In the genomic region with DNA sequence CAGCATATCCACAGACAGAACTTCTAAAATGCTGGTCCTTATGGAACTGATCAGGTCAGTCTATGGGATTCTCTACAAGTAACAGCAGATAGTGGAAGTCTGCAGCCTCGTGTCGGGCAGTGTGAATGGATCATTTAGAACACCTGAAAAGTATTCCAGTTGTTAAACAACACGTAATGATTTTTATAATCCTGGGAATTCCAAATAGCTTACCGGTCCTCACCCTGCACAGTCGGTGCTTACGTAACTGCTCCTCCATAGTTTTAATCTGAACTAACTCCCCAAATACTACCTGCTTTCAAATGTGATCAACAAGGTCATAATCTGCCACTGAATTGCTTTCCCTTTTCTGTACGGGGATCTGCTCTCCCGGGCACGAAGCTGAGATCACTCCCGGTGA, we compare ENCODE assay signal across 30 cellular contexts.
"Had no signal": no experiment of that assay in that cellular context is flagged by ENCODE, and none has a peak within 500 bp of the region (broad histone marks: within the 10 kb centered on the region; RNA-seq: fewer than 3 reads in every experiment).

No MANE protein-coding gene starts in this region.

- ATAC-seq: activated naive CD4-positive, alpha-beta T cell treated with anti-CD3 and anti-CD28 coated beads, Interleukin-2, amount 50 U/mL, for 72 hours; activated T-cell treated with anti-CD3 and anti-CD28 coated beads, Interleukin-2, amount 50 U/mL, for 72 hours; effector memory CD8-positive, alpha-beta T cell; gastrocnemius medialis; mucosa of descending colon; stimulated activated effector memory CD8-positive, alpha-beta T cell treated with anti-CD3 and anti-CD28 coated beads, Interleukin-12 subunit alpha, Interleukin-12 subunit beta, amount 100 ng/mL, for 72 hours; stimulated activated naive CD8-positive, alpha-beta T cell treated with anti-CD3 and anti-CD28 coated beads, Interleukin-15, amount 100 ng/mL, for 72 hours; upper lobe of right lung had no signal

- H3K27me3 ChIP-seq: colonic mucosa, dorsolateral prefrontal cortex, gastrocnemius medialis, ovary, sigmoid colon, upper lobe of right lung had no signal

- H3K9me3 ChIP-seq: colonic mucosa, gastrocnemius medialis, mucosa of descending colon, ovary, prostate gland, sigmoid colon, upper lobe of right lung had no signal

- H3K36me3 ChIP-seq: colonic mucosa, gastrocnemius medialis, left ventricle myocardium inferior, ovary, prostate gland, sigmoid colon, upper lobe of right lung had no signal

- H3K4me3 ChIP-seq: colonic mucosa, dorsolateral prefrontal cortex, gastrocnemius medialis, left ventricle myocardium inferior, lung, mucosa of descending colon, ovary, prostate gland, sigmoid colon, upper lobe of right lung had no signal

- H3K9me3 Mint-ChIP-seq: activated T-cell treated with anti-CD3 and anti-CD28 coated beads, Interleukin-2, amount 50 U/mL, for 72 hours; effector memory CD8-positive, alpha-beta T cell; stimulated activated effector memory CD8-positive, alpha-beta T cell treated with anti-CD3 and anti-CD28 coated beads, Interleukin-12 subunit alpha, Interleukin-12 subunit beta, amount 100 ng/mL, for 72 hours; T-helper 1 cell treated with Interleukin-12 subunit alpha and Interleukin-12 subunit beta and Interleukin-4 antibody, amounts not matched to agents 30 μg/mL and 1 μg/mL, for 36 hours had no signal

- H3K4me3 Mint-ChIP-seq: activated T-cell treated with anti-CD3 and anti-CD28 coated beads, Interleukin-2, amount 50 U/mL, for 72 hours; effector memory CD8-positive, alpha-beta T cell; stimulated activated effector memory CD8-positive, alpha-beta T cell treated with anti-CD3 and anti-CD28 coated beads, Interleukin-12 subunit alpha, Interleukin-12 subunit beta, amount 100 ng/mL, for 72 hours; stimulated activated naive CD8-positive, alpha-beta T cell treated with anti-CD3 and anti-CD28 coated beads, Interleukin-15, amount 100 ng/mL, for 72 hours; T-helper 1 cell treated with Interleukin-12 subunit alpha and Interleukin-12 subunit beta and Interleukin-4 antibody, amounts not matched to agents 30 μg/mL and 1 μg/mL, for 36 hours had no signal

- H3K27ac ChIP-seq: colonic mucosa, gastrocnemius medialis, left ventricle myocardium inferior, ovary, prostate gland, sigmoid colon, upper lobe of right lung, VCaP had no signal

- DNase-seq: activated CD4-positive, alpha-beta T cell treated with anti-CD3 and anti-CD28 coated beads, Interleukin-2, amount 50 U/mL, for 4 hours; activated CD4-positive, CD25-positive, alpha-beta regulatory T cell treated with anti-CD3 and anti-CD28 coated beads, Interleukin-2, amount 50 U/mL, for 72 hours; activated naive CD4-positive, alpha-beta T cell; activated T-cell treated with anti-CD3 and anti-CD28 coated beads, Interleukin-2, amount 50 U/mL, for 72 hours; cerebellar nuclear complex; colonic mucosa; dorsolateral prefrontal cortex; effector memory CD8-positive, alpha-beta T cell; erythroblast; gastrocnemius medialis; glutamatergic neuron; left ventricle myocardium inferior; mesendoderm; mucosa of descending colon; ovary; retina; sigmoid colon; small intestine; stimulated activated CD4-positive, alpha-beta T cell treated with anti-CD3 and anti-CD28 coated beads, Interleukin-4, amount 100 ng/mL, for 24 hours; stimulated activated naive CD8-positive, alpha-beta T cell treated with anti-CD3 and anti-CD28 coated beads, Interleukin-15, amount 100 ng/mL, for 72 hours; substantia nigra; SW 1271; T-helper 9 cell; upper lobe of right lung had no signal

- H3K27ac Mint-ChIP-seq: activated naive CD4-positive, alpha-beta T cell treated with anti-CD3 and anti-CD28 coated beads, Interleukin-2, amount 50 U/mL, for 72 hours; activated T-cell treated with anti-CD3 and anti-CD28 coated beads, Interleukin-2, amount 50 U/mL, for 72 hours; effector memory CD8-positive, alpha-beta T cell; stimulated activated effector memory CD8-positive, alpha-beta T cell treated with anti-CD3 and anti-CD28 coated beads, Interleukin-12 subunit alpha, Interleukin-12 subunit beta, amount 100 ng/mL, for 72 hours; stimulated activated naive CD8-positive, alpha-beta T cell treated with anti-CD3 and anti-CD28 coated beads, Interleukin-15, amount 100 ng/mL, for 72 hours; T-helper 1 cell treated with Interleukin-12 subunit alpha and Interleukin-12 subunit beta and Interleukin-4 antibody, amounts not matched to agents 30 μg/mL and 1 μg/mL, for 36 hours had no signal

- H3K27me3 Mint-ChIP-seq: effector memory CD8-positive, alpha-beta T cell; stimulated activated naive CD8-positive, alpha-beta T cell treated with anti-CD3 and anti-CD28 coated beads, Interleukin-15, amount 100 ng/mL, for 72 hours had no signal

- H3K4me1 ChIP-seq: colonic mucosa, prostate gland, upper lobe of right lung had no signal
